Comparison of ENCODE assay signal across 8 cellular contexts in genomic region chr5:44808435-44809214, GRCh38. TPM values are rescaled to one million over a fixed set of nuclear protein-coding genes. Genes with fewer than 3 reads are reported as not detected.
A peak's percentile ranks its signal among the peaks of the same experiment; 100 is the strongest.
DNase-seq lines count a peak whose midpoint lies in the region; ATAC-seq and TF ChIP-seq lines count a peak whose summit lies in the region.

MRPS30 (plus strand) TSS chr5:44808947; CDS start chr5:44808963, 16 bp downstream.

- no peaks in the 10 kb centered on the region for H3K9me3 ChIP-seq in CD4-positive, CD25-positive, alpha-beta regulatory T cell (ENCODE audit: control insufficient read depth in 2 of 2, low read length in 2 of 2)
- H3K9me3 ChIP-seq in duodenal mucosa (ENCODE audit: control insufficient read depth in 1 of 2, low read length in 2 of 2) = no peaks in the 10 kb centered on the region

- H3K27ac Mint-ChIP-seq in CD4-positive, CD25-positive, alpha-beta regulatory T cell = peak within 1 kb of the TSS; percentile 93 to 98 (median 97)
- H3K27ac Mint-ChIP-seq in activated CD4-positive, alpha-beta memory T cell treated with anti-CD3 and anti-CD28 coated beads, Interleukin-2, amount 10 ng/mL, durations not matched to agents 7 days and 5 days = peak within 1 kb of the TSS; percentile 97

- peaks cover 24% of the 10 kb centered on the region for H3K36me3 ChIP-seq in CD4-positive, CD25-positive, alpha-beta regulatory T cell (ENCODE audit: control insufficient read depth, insufficient read depth, low read length)
- H3K36me3 ChIP-seq in duodenal mucosa (ENCODE audit: control insufficient read depth in 1 of 2, insufficient read depth in 2 of 2, low read length in 2 of 2) = peaks cover 8 to 23% of the 10 kb centered on the region in 2 donors

- H3K27ac ChIP-seq in CD4-positive, CD25-positive, alpha-beta regulatory T cell (ENCODE audit: insufficient read depth, low read length, poor library complexity, severe bottlenecking) = peak within 1 kb of the TSS; percentile 90
- peak within 1 kb of the TSS; percentile 91 for H3K27ac ChIP-seq in duodenal mucosa (ENCODE audit: low read depth, low read length)

- H3K27me3 Mint-ChIP-seq in CD4-positive, CD25-positive, alpha-beta regulatory T cell = peaks cover 13% of the 10 kb centered on the region
- no peaks in the 10 kb centered on the region for H3K27me3 Mint-ChIP-seq in activated CD4-positive, alpha-beta memory T cell treated with anti-CD3 and anti-CD28 coated beads, Interleukin-2, amount 10 ng/mL, durations not matched to agents 7 days and 5 days

- DNase-seq in CD4-positive, CD25-positive, alpha-beta regulatory T cell = peak; percentile 87 to 98 (median 94)
- DNase-seq in NCI-H82 treated with DMSO at 0.1 percent for 48 hours (lab: John Stamatoyannopoulos, UW; ENCODE audit: unreplicated experiment) (peak; percentile 99), lower leg skin (ENCODE audit: low spot score in 2 of 2) (peak; percentile 97 to 98)
- DNase-seq in activated CD4-positive, alpha-beta memory T cell treated with anti-CD3 and anti-CD28 coated beads, Interleukin-2, amount 10 ng/mL, durations not matched to agents 7 days and 5 days = peak; percentile 93
- peak; percentile 61 to 80 (median 70) for DNase-seq in stimulated activated CD4-positive, alpha-beta T cell treated with anti-CD3 and anti-CD28 coated beads, TNF-alpha, amount 100 ng/mL, for 1 hour (ENCODE audit: low read depth in 3 of 3, low spot score in 1 of 3)

- CTCF ChIA-PET in activated CD4-positive, alpha-beta memory T cell treated with anti-CD3 and anti-CD28 coated beads, Interleukin-2, amount 10 ng/mL, durations not matched to agents 7 days and 5 days (lab: Charles Lee) = no interaction called here

- H3K36me3 Mint-ChIP-seq in CD4-positive, CD25-positive, alpha-beta regulatory T cell = peaks cover 12% of the 10 kb centered on the region
- H3K36me3 Mint-ChIP-seq in activated CD4-positive, alpha-beta memory T cell treated with anti-CD3 and anti-CD28 coated beads, Interleukin-2, amount 10 ng/mL, durations not matched to agents 7 days and 5 days (ENCODE audit: low read depth) = peaks cover 32% of the 10 kb centered on the region

- H3K4me1 Mint-ChIP-seq in CD4-positive, CD25-positive, alpha-beta regulatory T cell = peaks cover 14 to 43% (median 30%) of the 10 kb centered on the region in 4 donors
- peaks cover 35% of the 10 kb centered on the region for H3K4me1 Mint-ChIP-seq in activated CD4-positive, alpha-beta memory T cell treated with anti-CD3 and anti-CD28 coated beads, Interleukin-2, amount 10 ng/mL, durations not matched to agents 7 days and 5 days

- H3K4me3 Mint-ChIP-seq in CD4-positive, CD25-positive, alpha-beta regulatory T cell = peak within 1 kb of the TSS; percentile 91 to 96 (median 94)
- peak within 1 kb of the TSS; percentile 98 for H3K4me3 Mint-ChIP-seq in activated CD4-positive, alpha-beta memory T cell treated with anti-CD3 and anti-CD28 coated beads, Interleukin-2, amount 10 ng/mL, durations not matched to agents 7 days and 5 days

- H3K27me3 ChIP-seq in CD4-positive, CD25-positive, alpha-beta regulatory T cell (ENCODE audit: control insufficient read depth, insufficient read depth, low read length) = no peaks in the 10 kb centered on the region
- H3K27me3 ChIP-seq in duodenal mucosa (ENCODE audit: control insufficient read depth in 1 of 2, insufficient read depth in 2 of 2, low read length in 2 of 2) = no peaks in the 10 kb centered on the region

- peaks cover 28% of the 10 kb centered on the region for H3K4me1 ChIP-seq in CD4-positive, CD25-positive, alpha-beta regulatory T cell (ENCODE audit: control insufficient read depth, insufficient read depth, low read length, poor library complexity, severe bottlenecking)
- H3K4me1 ChIP-seq in duodenal mucosa (ENCODE audit: control insufficient read depth in 1 of 2, insufficient read depth in 2 of 2, low read length in 2 of 2) = peaks cover 18 to 19% of the 10 kb centered on the region in 2 donors

- 1% methylated on average over 46 to 47 of the region's 47 CpGs for WGBS in lower leg skin, 2 donors

- no peak for TF ChIP-seq CTCF in lower leg skin (IDR thresholded peaks at IDR 0.05)

- no peak for TF ChIP-seq POLR2A in lower leg skin (IDR thresholded peaks at IDR 0.05)

- intact Hi-C loops in lower leg skin (cut with DNase I; ENCODE audit: low total_unique reads) = no loop called here

- H3K9ac ChIP-seq in duodenal mucosa (ENCODE audit: low read depth in 1 of 2, low read length in 2 of 2) = peak within 1 kb of the TSS; percentile 92 to 97

- peak; percentile 97 for ATAC-seq in CD4-positive, CD25-positive, alpha-beta regulatory T cell (ENCODE audit: low read depth in 2 of 2)
- peak; percentile 98 for ATAC-seq in GM19397 (IDR thresholded peaks at IDR 0.05; ENCODE audit: unreplicated experiment)
- ATAC-seq in HG03575 (IDR thresholded peaks at IDR 0.05; ENCODE audit: extremely low read depth, insufficient number of reproducible peaks, low FRiP score, unreplicated experiment) = peak; percentile 94

- POLR2A ChIA-PET in activated CD4-positive, alpha-beta memory T cell treated with anti-CD3 and anti-CD28 coated beads, Interleukin-2, amount 10 ng/mL, durations not matched to agents 7 days and 5 days (lab: Charles Lee) = interaction anchor here (0.6 to 1.4 kb wide), 4 partner anchors 9 to 1325 kb away, joined by 4 to 9 read pairs (median 5); partner anchors contain the start of genes NNT and TMEM267

- H3K9me3 Mint-ChIP-seq in CD4-positive, CD25-positive, alpha-beta regulatory T cell = no peaks in the 10 kb centered on the region
- no peaks in the 10 kb centered on the region for H3K9me3 Mint-ChIP-seq in activated CD4-positive, alpha-beta memory T cell treated with anti-CD3 and anti-CD28 coated beads, Interleukin-2, amount 10 ng/mL, durations not matched to agents 7 days and 5 days

- H3K4me3 ChIP-seq in CD4-positive, CD25-positive, alpha-beta regulatory T cell (ENCODE audit: low read depth, low read length) = peak within 1 kb of the TSS; percentile 81
- H3K4me3 ChIP-seq in duodenal mucosa (ENCODE audit: low read depth in 1 of 2, low read length in 2 of 2) (peak within 1 kb of the TSS; percentile 97 to 99), lower leg skin (ENCODE audit: low read depth, poor library complexity, severe bottlenecking) (peak within 1 kb of the TSS; percentile 97)

RNA-seq across cellular contexts. Expression of gene MRPS30, which starts in this region (rescaled TPM):
- total RNA-seq in CD4-positive, CD25-positive, alpha-beta regulatory T cell = 42.5 TPM
- polyA plus RNA-seq in CD4-positive, CD25-positive, alpha-beta regulatory T cell = 10 to 100 TPM; 64.7 to 75.4 (median 71.4) TPM
- total RNA-seq in activated CD4-positive, alpha-beta memory T cell treated with anti-CD3 and anti-CD28 coated beads, Interleukin-2, amount 10 ng/mL, durations not matched to agents 7 days and 5 days = 10 to 100 TPM; 37.4 to 37.9 TPM
- total RNA-seq in lower leg skin = 10 to 100 TPM; 70.5 to 89.0 (median 76.9) TPM

Comparison
In these comparisons a context has a peak if more than half of its experiments do, and no peak if none do; other contexts are left out.
1. Peak in every context shown above with its lines: DNase-seq, ATAC-seq, H3K4me3 ChIP-seq and H3K27ac ChIP-seq.